ENCODE assay signal across 1 cellular context in the genomic region with DNA sequence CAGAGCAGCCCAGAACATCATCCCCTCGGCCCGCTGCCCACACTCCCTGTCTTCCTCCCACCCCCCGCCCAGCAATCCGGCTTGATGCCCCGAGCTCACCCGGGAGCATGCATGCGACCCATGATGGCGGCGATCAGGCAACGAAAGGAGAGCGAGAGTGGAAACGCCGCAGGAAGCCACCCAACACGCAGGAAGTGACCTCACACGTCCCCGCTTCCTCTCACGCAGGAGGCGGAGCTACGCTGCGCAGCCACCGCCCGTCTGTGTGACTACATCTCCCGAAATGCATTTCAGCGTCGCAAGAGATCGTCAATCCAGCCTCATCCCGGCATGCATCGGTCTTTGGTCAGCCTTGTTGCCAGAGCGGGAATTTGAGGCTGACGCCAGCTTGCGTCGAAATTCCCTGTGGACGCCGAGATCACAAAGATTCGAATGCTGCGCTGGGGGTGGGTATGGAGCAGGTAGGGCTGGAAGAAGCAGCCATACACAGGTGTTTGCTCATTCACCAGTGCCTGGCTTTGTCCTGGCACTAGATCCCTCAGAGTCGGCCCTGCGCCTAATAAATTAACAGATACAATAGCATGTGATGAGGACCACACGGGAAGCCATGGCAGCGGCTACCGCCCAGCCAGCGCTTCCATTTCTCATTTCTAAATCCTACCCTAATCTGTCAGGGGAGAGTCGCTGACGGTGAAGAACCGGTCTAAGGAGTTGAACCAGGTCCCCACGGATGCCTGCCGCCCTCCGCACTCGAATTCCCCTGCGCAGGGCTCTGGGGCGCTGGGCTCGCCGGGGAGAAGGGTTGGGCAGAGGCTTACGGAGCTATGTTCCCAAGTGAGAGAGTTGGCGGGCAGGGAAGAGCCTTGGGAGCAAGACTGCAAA.
TF ChIP-seq lines count a peak whose summit lies in the region.

A gene (minus strand): TSS at position 148 of the 882 bp plus-strand sequence. CDS start 26 bp downstream, at position 122.

TF ChIP-seq in HepG2, 621 proteins besides CTCF, POLR2A, EP300 and RAD21 (continued from another document and continues in another):
- TF ChIP-seq ZNF550 (CRISPR knock-in tag; IDR thresholded peaks at IDR 0.05; ENCODE audit: borderline replicate concordance) (no peak), RFX5 (IDR thresholded peaks at IDR 0.05; ENCODE audit: low read depth, low read length) (peak; percentile 39; the same call in 1 of the 2 replicates), GLI4 (CRISPR knock-in tag; IDR thresholded peaks at IDR 0.05; ENCODE audit: borderline replicate concordance) (peak; percentile 65; the same call in 1 of the 2 replicates), EEA1 (CRISPR knock-in tag; IDR thresholded peaks at IDR 0.05; ENCODE audit: borderline replicate concordance) (no peak), RFX1 (IDR thresholded peaks at IDR 0.05) (no peak), NFYB (CRISPR knock-in tag; IDR thresholded peaks at IDR 0.05) (peak; percentile 41), GFI1 (CRISPR knock-in tag; IDR thresholded peaks at IDR 0.05; ENCODE audit: borderline replicate concordance) (no peak), ZNF672 (CRISPR knock-in tag; IDR thresholded peaks at IDR 0.05) (no peak), HDAC2 (CRISPR knock-in tag; IDR thresholded peaks at IDR 0.05) (peak; percentile 93), FOXO1 (CRISPR knock-in tag; IDR thresholded peaks at IDR 0.05) (peak; percentile 46; the same call in 1 of the 2 replicates), HCFC1 (IDR thresholded peaks at IDR 0.05; ENCODE audit: low read depth, low read length) (peak; percentile 94), GATAD2A (CRISPR knock-in tag; IDR thresholded peaks at IDR 0.05) (peak; percentile 37; the same call in 1 of the 2 replicates), ZNF501 (CRISPR knock-in tag; IDR thresholded peaks at IDR 0.05) (peak; percentile 96), MAFG (CRISPR knock-in tag; IDR thresholded peaks at IDR 0.05) (no peak), RBM39 (IDR thresholded peaks at IDR 0.05; ENCODE audit: low read depth, low read length, poor library complexity, severe bottlenecking) (peak; percentile 95), FOXK2 (IDR thresholded peaks at IDR 0.05) (peak; percentile 84; the same call in 1 of the 2 replicates), ZNF383 (CRISPR knock-in tag; IDR thresholded peaks at IDR 0.05; ENCODE audit: borderline replicate concordance) (no peak), CHD2 (IDR thresholded peaks at IDR 0.05; ENCODE audit: low read depth, low read length) (peak; percentile 53; the same call in 1 of the 2 replicates), HDAC1 (CRISPR knock-in tag; IDR thresholded peaks at IDR 0.05) (peak; percentile 91), NFKB2 (CRISPR knock-in tag; IDR thresholded peaks at IDR 0.05; ENCODE audit: borderline replicate concordance) (peak; percentile 87), DNMT3B (CRISPR knock-in tag; conservative IDR thresholded peaks at IDR 0.05) (no peak; the same call in 1 of the 2 replicates), PHF20 (CRISPR knock-in tag; IDR thresholded peaks at IDR 0.05) (peak; percentile 88), MAF1 (CRISPR knock-in tag; IDR thresholded peaks at IDR 0.05; ENCODE audit: borderline replicate concordance) (0 out of 2 replicates have a peak, but pooled peaks have one; percentile 66), HNF4G (IDR thresholded peaks at IDR 0.05; ENCODE audit: borderline replicate concordance, low read depth, low read length) (no peak), HNF4G (CRISPR knock-in tag; IDR thresholded peaks at IDR 0.05; ENCODE audit: borderline replicate concordance, low read depth) (0 out of 2 replicates have a peak, but pooled peaks have one; percentile 34), ZNF557 (CRISPR knock-in tag; IDR thresholded peaks at IDR 0.05) (0 out of 2 replicates have a peak, but pooled peaks have one; percentile 61)
- TF ChIP-seq, protein P1, sequence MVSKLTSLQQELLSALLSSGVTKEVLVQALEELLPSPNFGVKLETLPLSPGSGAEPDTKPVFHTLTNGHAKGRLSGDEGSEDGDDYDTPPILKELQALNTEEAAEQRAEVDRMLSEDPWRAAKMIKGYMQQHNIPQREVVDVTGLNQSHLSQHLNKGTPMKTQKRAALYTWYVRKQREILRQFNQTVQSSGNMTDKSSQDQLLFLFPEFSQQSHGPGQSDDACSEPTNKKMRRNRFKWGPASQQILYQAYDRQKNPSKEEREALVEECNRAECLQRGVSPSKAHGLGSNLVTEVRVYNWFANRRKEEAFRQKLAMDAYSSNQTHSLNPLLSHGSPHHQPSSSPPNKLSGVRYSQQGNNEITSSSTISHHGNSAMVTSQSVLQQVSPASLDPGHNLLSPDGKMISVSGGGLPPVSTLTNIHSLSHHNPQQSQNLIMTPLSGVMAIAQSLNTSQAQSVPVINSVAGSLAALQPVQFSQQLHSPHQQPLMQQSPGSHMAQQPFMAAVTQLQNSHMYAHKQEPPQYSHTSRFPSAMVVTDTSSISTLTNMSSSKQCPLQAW (CRISPR knock-in tag; IDR thresholded peaks at IDR 0.05), result peak; percentile 86
- TF ChIP-seq, protein P2, sequence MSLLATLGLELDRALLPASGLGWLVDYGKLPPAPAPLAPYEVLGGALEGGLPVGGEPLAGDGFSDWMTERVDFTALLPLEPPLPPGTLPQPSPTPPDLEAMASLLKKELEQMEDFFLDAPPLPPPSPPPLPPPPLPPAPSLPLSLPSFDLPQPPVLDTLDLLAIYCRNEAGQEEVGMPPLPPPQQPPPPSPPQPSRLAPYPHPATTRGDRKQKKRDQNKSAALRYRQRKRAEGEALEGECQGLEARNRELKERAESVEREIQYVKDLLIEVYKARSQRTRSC (CRISPR knock-in tag; IDR thresholded peaks at IDR 0.05; ENCODE audit: low read depth), result no peak
- TF ChIP-seq, protein P3, sequence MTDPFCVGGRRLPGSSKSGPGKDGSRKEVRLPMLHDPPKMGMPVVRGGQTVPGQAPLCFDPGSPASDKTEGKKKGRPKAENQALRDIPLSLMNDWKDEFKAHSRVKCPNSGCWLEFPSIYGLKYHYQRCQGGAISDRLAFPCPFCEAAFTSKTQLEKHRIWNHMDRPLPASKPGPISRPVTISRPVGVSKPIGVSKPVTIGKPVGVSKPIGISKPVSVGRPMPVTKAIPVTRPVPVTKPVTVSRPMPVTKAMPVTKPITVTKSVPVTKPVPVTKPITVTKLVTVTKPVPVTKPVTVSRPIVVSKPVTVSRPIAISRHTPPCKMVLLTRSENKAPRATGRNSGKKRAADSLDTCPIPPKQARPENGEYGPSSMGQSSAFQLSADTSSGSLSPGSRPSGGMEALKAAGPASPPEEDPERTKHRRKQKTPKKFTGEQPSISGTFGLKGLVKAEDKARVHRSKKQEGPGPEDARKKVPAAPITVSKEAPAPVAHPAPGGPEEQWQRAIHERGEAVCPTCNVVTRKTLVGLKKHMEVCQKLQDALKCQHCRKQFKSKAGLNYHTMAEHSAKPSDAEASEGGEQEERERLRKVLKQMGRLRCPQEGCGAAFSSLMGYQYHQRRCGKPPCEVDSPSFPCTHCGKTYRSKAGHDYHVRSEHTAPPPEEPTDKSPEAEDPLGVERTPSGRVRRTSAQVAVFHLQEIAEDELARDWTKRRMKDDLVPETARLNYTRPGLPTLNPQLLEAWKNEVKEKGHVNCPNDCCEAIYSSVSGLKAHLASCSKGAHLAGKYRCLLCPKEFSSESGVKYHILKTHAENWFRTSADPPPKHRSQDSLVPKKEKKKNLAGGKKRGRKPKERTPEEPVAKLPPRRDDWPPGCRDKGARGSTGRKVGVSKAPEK (CRISPR knock-in tag; IDR thresholded peaks at IDR 0.05; ENCODE audit: borderline replicate concordance), result 0 out of 2 replicates have a peak, but pooled peaks have one; percentile 68
- TF ChIP-seq, protein P4, sequence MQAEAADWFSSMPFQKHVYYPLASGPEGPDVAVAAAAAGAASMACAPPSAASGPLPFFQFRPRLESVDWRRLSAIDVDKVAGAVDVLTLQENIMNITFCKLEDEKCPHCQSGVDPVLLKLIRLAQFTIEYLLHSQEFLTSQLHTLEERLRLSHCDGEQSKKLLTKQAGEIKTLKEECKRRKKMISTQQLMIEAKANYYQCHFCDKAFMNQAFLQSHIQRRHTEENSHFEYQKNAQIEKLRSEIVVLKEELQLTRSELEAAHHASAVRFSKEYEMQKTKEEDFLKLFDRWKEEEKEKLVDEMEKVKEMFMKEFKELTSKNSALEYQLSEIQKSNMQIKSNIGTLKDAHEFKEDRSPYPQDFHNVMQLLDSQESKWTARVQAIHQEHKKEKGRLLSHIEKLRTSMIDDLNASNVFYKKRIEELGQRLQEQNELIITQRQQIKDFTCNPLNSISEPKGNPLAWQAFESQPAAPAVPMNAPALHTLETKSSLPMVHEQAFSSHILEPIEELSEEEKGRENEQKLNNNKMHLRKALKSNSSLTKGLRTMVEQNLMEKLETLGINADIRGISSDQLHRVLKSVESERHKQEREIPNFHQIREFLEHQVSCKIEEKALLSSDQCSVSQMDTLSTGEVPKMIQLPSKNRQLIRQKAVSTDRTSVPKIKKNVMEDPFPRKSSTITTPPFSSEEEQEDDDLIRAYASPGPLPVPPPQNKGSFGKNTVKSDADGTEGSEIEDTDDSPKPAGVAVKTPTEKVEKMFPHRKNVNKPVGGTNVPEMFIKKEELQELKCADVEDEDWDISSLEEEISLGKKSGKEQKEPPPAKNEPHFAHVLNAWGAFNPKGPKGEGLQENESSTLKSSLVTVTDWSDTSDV (CRISPR knock-in tag; IDR thresholded peaks at IDR 0.05), result 0 out of 2 replicates have a peak, but pooled peaks have one; percentile 74
- TF ChIP-seq, protein P5, sequence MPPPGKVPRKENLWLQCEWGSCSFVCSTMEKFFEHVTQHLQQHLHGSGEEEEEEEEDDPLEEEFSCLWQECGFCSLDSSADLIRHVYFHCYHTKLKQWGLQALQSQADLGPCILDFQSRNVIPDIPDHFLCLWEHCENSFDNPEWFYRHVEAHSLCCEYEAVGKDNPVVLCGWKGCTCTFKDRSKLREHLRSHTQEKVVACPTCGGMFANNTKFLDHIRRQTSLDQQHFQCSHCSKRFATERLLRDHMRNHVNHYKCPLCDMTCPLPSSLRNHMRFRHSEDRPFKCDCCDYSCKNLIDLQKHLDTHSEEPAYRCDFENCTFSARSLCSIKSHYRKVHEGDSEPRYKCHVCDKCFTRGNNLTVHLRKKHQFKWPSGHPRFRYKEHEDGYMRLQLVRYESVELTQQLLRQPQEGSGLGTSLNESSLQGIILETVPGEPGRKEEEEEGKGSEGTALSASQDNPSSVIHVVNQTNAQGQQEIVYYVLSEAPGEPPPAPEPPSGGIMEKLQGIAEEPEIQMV (CRISPR knock-in tag; IDR thresholded peaks at IDR 0.05; ENCODE audit: low read depth), result peak; percentile 33
- TF ChIP-seq, protein P6, sequence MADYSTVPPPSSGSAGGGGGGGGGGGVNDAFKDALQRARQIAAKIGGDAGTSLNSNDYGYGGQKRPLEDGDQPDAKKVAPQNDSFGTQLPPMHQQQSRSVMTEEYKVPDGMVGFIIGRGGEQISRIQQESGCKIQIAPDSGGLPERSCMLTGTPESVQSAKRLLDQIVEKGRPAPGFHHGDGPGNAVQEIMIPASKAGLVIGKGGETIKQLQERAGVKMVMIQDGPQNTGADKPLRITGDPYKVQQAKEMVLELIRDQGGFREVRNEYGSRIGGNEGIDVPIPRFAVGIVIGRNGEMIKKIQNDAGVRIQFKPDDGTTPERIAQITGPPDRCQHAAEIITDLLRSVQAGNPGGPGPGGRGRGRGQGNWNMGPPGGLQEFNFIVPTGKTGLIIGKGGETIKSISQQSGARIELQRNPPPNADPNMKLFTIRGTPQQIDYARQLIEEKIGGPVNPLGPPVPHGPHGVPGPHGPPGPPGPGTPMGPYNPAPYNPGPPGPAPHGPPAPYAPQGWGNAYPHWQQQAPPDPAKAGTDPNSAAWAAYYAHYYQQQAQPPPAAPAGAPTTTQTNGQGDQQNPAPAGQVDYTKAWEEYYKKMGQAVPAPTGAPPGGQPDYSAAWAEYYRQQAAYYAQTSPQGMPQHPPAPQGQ (CRISPR knock-in tag; IDR thresholded peaks at IDR 0.05; ENCODE audit: borderline replicate concordance), result no peak
- TF ChIP-seq, protein P7, sequence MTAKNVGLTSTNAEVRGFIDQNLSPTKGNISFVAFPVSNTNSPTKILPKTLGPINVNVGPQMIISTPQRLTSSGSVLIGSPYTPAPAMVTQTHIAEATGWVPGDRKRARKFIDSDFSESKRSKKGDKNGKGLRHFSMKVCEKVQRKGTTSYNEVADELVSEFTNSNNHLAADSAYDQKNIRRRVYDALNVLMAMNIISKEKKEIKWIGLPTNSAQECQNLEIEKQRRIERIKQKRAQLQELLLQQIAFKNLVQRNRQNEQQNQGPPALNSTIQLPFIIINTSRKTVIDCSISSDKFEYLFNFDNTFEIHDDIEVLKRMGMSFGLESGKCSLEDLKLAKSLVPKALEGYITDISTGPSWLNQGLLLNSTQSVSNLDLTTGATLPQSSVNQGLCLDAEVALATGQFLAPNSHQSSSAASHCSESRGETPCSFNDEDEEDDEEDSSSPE (CRISPR knock-in tag; IDR thresholded peaks at IDR 0.05), result peak; percentile 100
